13 cellular contexts compared by ENCODE assay signal in genomic region chr20:39049148-39049547, GRCh38.
DNase-seq lines count a peak whose midpoint lies in the region; TF ChIP-seq lines count a peak whose summit lies in the region.
"Had no signal": no experiment of that assay in that cellular context is flagged by ENCODE, and none has a peak within 500 bp of the region (broad histone marks: within the 10 kb centered on the region; RNA-seq: fewer than 3 reads in every experiment).

No MANE protein-coding gene starts in this region.

- H3K27ac ChIP-seq in mammary epithelial cell (ENCODE audit: insufficient read depth, low read depth, low read length) (no peak overlapping the region), VCaP (peak overlapping the region; percentile 68; the same call in 1 of the 2 replicates), mesendoderm (ENCODE audit: low read depth, low read length) (no peak overlapping the region), transverse colon (peak overlapping the region; percentile 71 to 78 (median 74)), caudate nucleus (ENCODE audit: low read depth, low read length) (no peak overlapping the region)

- H3K9me3 Mint-ChIP-seq in MCF 10A (ENCODE audit: unreplicated experiment): no peaks in the 10 kb centered on the region
- H3K9me3 Mint-ChIP-seq: activated naive CD4-positive, alpha-beta T cell treated with anti-CD3 and anti-CD28 coated beads, Interleukin-2, amount 50 U/mL, for 24 hours had no signal

- H2AFZ ChIP-seq in mammary epithelial cell (ENCODE audit: low read depth, low read length): peak overlapping the region; percentile 20

- CTCF ChIA-PET in mammary epithelial cell (lab: Charles Lee; ENCODE audit: low non-redundant PET) (interaction anchor here (0.6 to 1.5 kb wide), 3 partner anchors 32 to 285 kb away, joined by 3 to 5 read pairs (median 3); no protein-coding TSS in a partner anchor), MCF 10A (lab: Yijun Ruan, JAX) (interaction anchor here (0.5 to 18.6 kb wide), 97 partner anchors 8 to 1937 kb away, joined by 3 to 622 read pairs (median 4); partner anchors contain the start of genes DHX35, FAM83D and MAFB)

- H2BK5ac ChIP-seq in mesendoderm (ENCODE audit: low read length): no peak overlapping the region

- no peak overlapping the region for H3K4me2 ChIP-seq in mammary epithelial cell (ENCODE audit: insufficient read depth, low read depth, low read length)
- H3K4me2 ChIP-seq in mesendoderm (ENCODE audit: low read length): no peak overlapping the region

- no peak overlapping the region for H3K18ac ChIP-seq in mesendoderm (ENCODE audit: low read length)

- in situ Hi-C loops in mammary epithelial cell (cut with MboI; ENCODE audit: low sequenced_read_pairs in 2 of 2): loop anchor here (10.0 to 25.0 kb wide), 4 partner anchors 114 to 412 kb away; partner anchors contain the start of gene FAM83D (in 1 of the 2)
- in situ Hi-C loops in transverse colon (cut with MboI; ENCODE audit: low pct_ligation_motif_present in 1 of 4, low pct_unique_long_range_greater_than_20kb in 1 of 4, low sequenced_read_pairs in 3 of 4): loop anchor here in 3 of 4 donors (10.0 to 25.0 kb wide), 3 partner anchors 124 to 412 kb away; partner anchors contain the start of gene FAM83D (in 2 of the 3)

- H3K4ac ChIP-seq in mesendoderm (ENCODE audit: low read depth, low read length): no peak overlapping the region

- peaks cover 5% of the 10 kb centered on the region for H3K4me1 Mint-ChIP-seq in MCF 10A (ENCODE audit: insufficient read depth, unreplicated experiment)

- H3K56ac ChIP-seq in mesendoderm (ENCODE audit: low read length): peak overlapping the region; percentile 26

- no peaks in the 10 kb centered on the region for H3K36me3 ChIP-seq in mammary epithelial cell (ENCODE audit: insufficient read depth, low read length)
- H3K36me3 ChIP-seq in mesendoderm (ENCODE audit: control insufficient read depth, insufficient read depth, low read length): no peaks in the 10 kb centered on the region
- H3K36me3 ChIP-seq in transverse colon: no peaks in the 10 kb centered on the region
- H3K36me3 ChIP-seq: gastroesophageal sphincter, thyroid gland had no signal

- H2BK120ac ChIP-seq in mesendoderm (ENCODE audit: low read depth, low read length): no peak overlapping the region

- TF ChIP-seq EP300 in transverse colon (IDR thresholded peaks at IDR 0.05; ENCODE audit: low read depth): no peak

- 79% methylated on average over 2 of the region's 2 CpGs for WGBS in mammary epithelial cell (ENCODE audit: low coverage, missing lambda C conversion rate)
- no CpG with 5 or more reads among the region's 2 CpGs for WGBS in mesendoderm (ENCODE audit: extremely low coverage, insufficient coverage, low lambda C conversion rate)
- WGBS in transverse colon (ENCODE audit: low coverage in 1 of 2), 2 donors: 85% methylated on average over 2 of the region's 2 CpGs; no CpG with 5 or more reads in 1 of the 2 donors

- H3K4me1 ChIP-seq in mammary epithelial cell (ENCODE audit: insufficient read depth, low read length): peaks cover 8% of the 10 kb centered on the region
- no peaks in the 10 kb centered on the region for H3K4me1 ChIP-seq in mesendoderm (ENCODE audit: control insufficient read depth, low read depth, low read length)
- H3K4me1 ChIP-seq in transverse colon: peaks cover 3 to 13% (median 7%) of the 10 kb centered on the region in 4 donors

- TF ChIP-seq CTCF in mammary epithelial cell (conservative IDR thresholded peaks at IDR 0.05 in 1 of 2, IDR thresholded peaks at IDR 0.05 in 1 of 2; ENCODE audit: extremely low read depth in 1 of 2, insufficient read depth in 1 of 2, low read depth in 1 of 2, low read length in 2 of 2) (no peak), MCF 10A (IDR thresholded peaks at IDR 0.05; ENCODE audit: unreplicated experiment) (no peak), VCaP (conservative IDR thresholded peaks at IDR 0.05) (no peak), transverse colon (IDR thresholded peaks at IDR 0.05) (no peak)

- H3K9me3 ChIP-seq in mammary epithelial cell (replicated peaks; ENCODE audit: insufficient read depth, low read length): no peaks in the 10 kb centered on the region
- H3K9me3 ChIP-seq in transverse colon: no peaks in the 10 kb centered on the region
- H3K9me3 ChIP-seq: gastroesophageal sphincter, thyroid gland had no signal

- no peak overlapping the region for H4K8ac ChIP-seq in mesendoderm (ENCODE audit: low read depth, low read length)

- H3K23ac ChIP-seq in mesendoderm (ENCODE audit: low read length): no peak overlapping the region

- POLR2A ChIA-PET in MCF 10A (lab: Yijun Ruan, JAX): interaction anchor here (0.9 to 3.1 kb wide), 7 partner anchors 8 to 1914 kb away, joined by 3 to 15 read pairs (median 5); partner anchors contain the start of gene DHX35

- BruUV-seq in mammary epithelial cell (replicated peaks; lab: Mats Ljungman, UMichigan) (no TSS peak), MCF 10A (replicated peaks; lab: Mats Ljungman, UMichigan) (no TSS peak)

- DNase-seq in mammary epithelial cell: no peak
- no peak for DNase-seq in MCF 10A (ENCODE audit: unreplicated experiment)
- no peak for DNase-seq in mesendoderm
- no peak for DNase-seq in transverse colon
- DNase-seq in caudate nucleus (lab: John Stamatoyannopoulos, UW): no peak
- no peak for DNase-seq in hippocampal formation (lab: John Stamatoyannopoulos, UW)
- no peak for DNase-seq in AG08396 (ENCODE audit: low spot score)
- DNase-seq: activated CD4-positive, alpha-beta T cell treated with anti-CD3 and anti-CD28 coated beads, Interleukin-2, amount 50 U/mL, for 1 hour; NCI-H1436 treated with DMSO at 0.1 percent for 48 hours; thyroid gland had no signal

- TF ChIP-seq POLR2A in transverse colon (IDR thresholded peaks at IDR 0.05): no peak

- H3K79me1 ChIP-seq in mesendoderm (ENCODE audit: low read length): no peaks in the 10 kb centered on the region

- H3K4me3 Mint-ChIP-seq in MCF 10A (ENCODE audit: unreplicated experiment): no peak overlapping the region

- dilution Hi-C loops in mammary epithelial cell (cut with HindIII; ENCODE audit: low sequenced_read_pairs): no loop called here

- H3K4me3 ChIP-seq in mammary epithelial cell (replicated peaks in 1 of 3; ENCODE audit: insufficient read depth in 1 of 3, low read depth in 2 of 3, low read length in 3 of 3) (no peak overlapping the region), mesendoderm (ENCODE audit: low read length) (no peak overlapping the region), transverse colon (peak overlapping the region in 1 of 4 donors; percentile 70)

- H3K79me2 ChIP-seq in mammary epithelial cell (ENCODE audit: insufficient read depth, low read length) (no peaks in the 10 kb centered on the region), mesendoderm (ENCODE audit: control insufficient read depth, insufficient read depth, low read length) (no peaks in the 10 kb centered on the region)

- intact Hi-C loops in mammary epithelial cell (cut with micrococcal nuclease): loop anchor here (2.0 to 10.0 kb wide), 2 partner anchors 294 to 322 kb away; no protein-coding TSS in a partner anchor
- intact Hi-C loops in MCF 10A (cut with micrococcal nuclease): loop anchor here (2.0 to 10.0 kb wide), 2 partner anchors 86 to 294 kb away; partner anchors contain the start of gene DHX35
- intact Hi-C loops in transverse colon (cut with DNase I; ENCODE audit: low total_unique reads): no loop called here

- H3K27me3 Mint-ChIP-seq in MCF 10A (ENCODE audit: insufficient read depth, unreplicated experiment): peaks cover 14% of the 10 kb centered on the region
- H3K27me3 Mint-ChIP-seq: activated naive CD4-positive, alpha-beta T cell treated with anti-CD3 and anti-CD28 coated beads, Interleukin-2, amount 50 U/mL, for 24 hours had no signal

- H2AK5ac ChIP-seq in mesendoderm (ENCODE audit: low read length): peak overlapping the region; percentile 18

- peaks cover 4% of the 10 kb centered on the region for H3K36me3 Mint-ChIP-seq in MCF 10A (ENCODE audit: insufficient read depth, unreplicated experiment)
- H3K36me3 Mint-ChIP-seq: activated naive CD4-positive, alpha-beta T cell treated with anti-CD3 and anti-CD28 coated beads, Interleukin-2, amount 50 U/mL, for 24 hours had no signal

- H3K27ac Mint-ChIP-seq in MCF 10A (ENCODE audit: low read depth, unreplicated experiment): no peak overlapping the region

- H4K20me1 ChIP-seq in mammary epithelial cell (ENCODE audit: insufficient read depth, low read length): no peaks in the 10 kb centered on the region

- H2BK15ac ChIP-seq in mesendoderm (replicated peaks; ENCODE audit: low read depth): no peak overlapping the region

- H3K9ac ChIP-seq in mammary epithelial cell (ENCODE audit: insufficient read depth, low read length) (no peak overlapping the region), mesendoderm (ENCODE audit: low read length) (no peak overlapping the region)

- H4K5ac ChIP-seq in mesendoderm (ENCODE audit: low read length): no peak overlapping the region

- H3K27me3 ChIP-seq in mammary epithelial cell (ENCODE audit: insufficient read depth, low read length): no peaks in the 10 kb centered on the region
- no peaks in the 10 kb centered on the region for H3K27me3 ChIP-seq in mesendoderm (ENCODE audit: insufficient read depth, low read length, poor library complexity)
- H3K27me3 ChIP-seq in transverse colon: no peaks in the 10 kb centered on the region
- H3K27me3 ChIP-seq: thyroid gland had no signal

Comparison
In these comparisons a context has a peak if more than half of its experiments do, and no peak if none do; other contexts are left out.
1. H3K27ac ChIP-seq: peak in VCaP (single experiment) and transverse colon (4 of 4); none in mammary epithelial cell (single experiment), mesendoderm (single experiment) and caudate nucleus (single experiment).